Comparison of ENCODE assay signal across 2 cellular contexts in the genomic region with DNA sequence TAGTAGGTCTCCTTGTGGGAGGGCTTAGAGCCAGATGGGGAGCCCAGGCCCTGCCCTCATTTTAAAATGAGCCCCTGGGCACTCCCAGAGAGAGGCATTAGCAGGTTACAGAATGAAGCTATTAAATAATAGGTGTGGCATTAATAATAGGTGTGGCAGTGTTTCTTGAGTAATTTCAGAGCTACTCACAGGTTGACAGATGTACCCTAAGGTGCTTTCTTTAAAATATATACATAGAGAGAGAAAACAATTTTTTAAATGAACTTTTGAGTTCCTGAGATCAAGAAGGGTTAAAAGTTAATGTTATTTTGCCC.
TF ChIP-seq lines count a peak whose summit lies in the region.

No MANE protein-coding gene starts in this region.

TF ChIP-seq in SK-N-SH, 30 proteins besides CTCF, POLR2A, EP300 and RAD21 (continued from another document):
- TF ChIP-seq, protein P1, sequence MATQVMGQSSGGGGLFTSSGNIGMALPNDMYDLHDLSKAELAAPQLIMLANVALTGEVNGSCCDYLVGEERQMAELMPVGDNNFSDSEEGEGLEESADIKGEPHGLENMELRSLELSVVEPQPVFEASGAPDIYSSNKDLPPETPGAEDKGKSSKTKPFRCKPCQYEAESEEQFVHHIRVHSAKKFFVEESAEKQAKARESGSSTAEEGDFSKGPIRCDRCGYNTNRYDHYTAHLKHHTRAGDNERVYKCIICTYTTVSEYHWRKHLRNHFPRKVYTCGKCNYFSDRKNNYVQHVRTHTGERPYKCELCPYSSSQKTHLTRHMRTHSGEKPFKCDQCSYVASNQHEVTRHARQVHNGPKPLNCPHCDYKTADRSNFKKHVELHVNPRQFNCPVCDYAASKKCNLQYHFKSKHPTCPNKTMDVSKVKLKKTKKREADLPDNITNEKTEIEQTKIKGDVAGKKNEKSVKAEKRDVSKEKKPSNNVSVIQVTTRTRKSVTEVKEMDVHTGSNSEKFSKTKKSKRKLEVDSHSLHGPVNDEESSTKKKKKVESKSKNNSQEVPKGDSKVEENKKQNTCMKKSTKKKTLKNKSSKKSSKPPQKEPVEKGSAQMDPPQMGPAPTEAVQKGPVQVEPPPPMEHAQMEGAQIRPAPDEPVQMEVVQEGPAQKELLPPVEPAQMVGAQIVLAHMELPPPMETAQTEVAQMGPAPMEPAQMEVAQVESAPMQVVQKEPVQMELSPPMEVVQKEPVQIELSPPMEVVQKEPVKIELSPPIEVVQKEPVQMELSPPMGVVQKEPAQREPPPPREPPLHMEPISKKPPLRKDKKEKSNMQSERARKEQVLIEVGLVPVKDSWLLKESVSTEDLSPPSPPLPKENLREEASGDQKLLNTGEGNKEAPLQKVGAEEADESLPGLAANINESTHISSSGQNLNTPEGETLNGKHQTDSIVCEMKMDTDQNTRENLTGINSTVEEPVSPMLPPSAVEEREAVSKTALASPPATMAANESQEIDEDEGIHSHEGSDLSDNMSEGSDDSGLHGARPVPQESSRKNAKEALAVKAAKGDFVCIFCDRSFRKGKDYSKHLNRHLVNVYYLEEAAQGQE (IDR thresholded peaks at IDR 0.05; ENCODE audit: low read depth, low read length), result no peak
- TF ChIP-seq, protein P2, sequence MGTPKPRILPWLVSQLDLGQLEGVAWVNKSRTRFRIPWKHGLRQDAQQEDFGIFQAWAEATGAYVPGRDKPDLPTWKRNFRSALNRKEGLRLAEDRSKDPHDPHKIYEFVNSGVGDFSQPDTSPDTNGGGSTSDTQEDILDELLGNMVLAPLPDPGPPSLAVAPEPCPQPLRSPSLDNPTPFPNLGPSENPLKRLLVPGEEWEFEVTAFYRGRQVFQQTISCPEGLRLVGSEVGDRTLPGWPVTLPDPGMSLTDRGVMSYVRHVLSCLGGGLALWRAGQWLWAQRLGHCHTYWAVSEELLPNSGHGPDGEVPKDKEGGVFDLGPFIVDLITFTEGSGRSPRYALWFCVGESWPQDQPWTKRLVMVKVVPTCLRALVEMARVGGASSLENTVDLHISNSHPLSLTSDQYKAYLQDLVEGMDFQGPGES (IDR thresholded peaks at IDR 0.05; ENCODE audit: low read depth, low read length), result no peak
- no peak for TF ChIP-seq MXI1 (IDR thresholded peaks at IDR 0.05; ENCODE audit: low read depth, low read length)
- no peak for TF ChIP-seq FOSL2 (IDR thresholded peaks at IDR 0.05; ENCODE audit: borderline replicate concordance, low read depth)
- TF ChIP-seq SMC3 (IDR thresholded peaks at IDR 0.05; ENCODE audit: low read depth, low read length), result no peak
- no peak for TF ChIP-seq YY1 (IDR thresholded peaks at IDR 0.05; ENCODE audit: low read depth)
- no peak for TF ChIP-seq SIN3A (IDR thresholded peaks at IDR 0.05; ENCODE audit: borderline replicate concordance, low read depth, low read length)
- TF ChIP-seq EZH2phosphoT487 (IDR thresholded peaks at IDR 0.05; ENCODE audit: borderline replicate concordance, low read depth), result no peak
- TF ChIP-seq, protein P3, sequence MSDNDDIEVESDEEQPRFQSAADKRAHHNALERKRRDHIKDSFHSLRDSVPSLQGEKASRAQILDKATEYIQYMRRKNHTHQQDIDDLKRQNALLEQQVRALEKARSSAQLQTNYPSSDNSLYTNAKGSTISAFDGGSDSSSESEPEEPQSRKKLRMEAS (IDR thresholded peaks at IDR 0.05; ENCODE audit: low read depth), result no peak
- no peak for TF ChIP-seq RCOR1 (IDR thresholded peaks at IDR 0.05; ENCODE audit: low read length)
- no peak for TF ChIP-seq RFX5 (IDR thresholded peaks at IDR 0.05; ENCODE audit: low read length)
- TF ChIP-seq TEAD4 (IDR thresholded peaks at IDR 0.05; ENCODE audit: borderline replicate concordance, insufficient read depth), result no peak
- TF ChIP-seq ELF1 (IDR thresholded peaks at IDR 0.05), result no peak
- TF ChIP-seq, protein P4, sequence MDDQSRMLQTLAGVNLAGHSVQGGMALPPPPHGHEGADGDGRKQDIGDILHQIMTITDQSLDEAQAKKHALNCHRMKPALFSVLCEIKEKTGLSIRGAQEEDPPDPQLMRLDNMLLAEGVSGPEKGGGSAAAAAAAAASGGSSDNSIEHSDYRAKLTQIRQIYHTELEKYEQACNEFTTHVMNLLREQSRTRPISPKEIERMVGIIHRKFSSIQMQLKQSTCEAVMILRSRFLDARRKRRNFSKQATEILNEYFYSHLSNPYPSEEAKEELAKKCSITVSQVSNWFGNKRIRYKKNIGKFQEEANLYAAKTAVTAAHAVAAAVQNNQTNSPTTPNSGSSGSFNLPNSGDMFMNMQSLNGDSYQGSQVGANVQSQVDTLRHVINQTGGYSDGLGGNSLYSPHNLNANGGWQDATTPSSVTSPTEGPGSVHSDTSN (IDR thresholded peaks at IDR 0.05), result no peak
- no peak for TF ChIP-seq FOXJ3 (CRISPR knock-in tag; IDR thresholded peaks at IDR 0.05)
- TF ChIP-seq FOXM1 (IDR thresholded peaks at IDR 0.05; ENCODE audit: low read depth), result no peak
- no peak for TF ChIP-seq GATA2 (CRISPR knock-in tag; IDR thresholded peaks at IDR 0.05)
- TF ChIP-seq, protein P5, sequence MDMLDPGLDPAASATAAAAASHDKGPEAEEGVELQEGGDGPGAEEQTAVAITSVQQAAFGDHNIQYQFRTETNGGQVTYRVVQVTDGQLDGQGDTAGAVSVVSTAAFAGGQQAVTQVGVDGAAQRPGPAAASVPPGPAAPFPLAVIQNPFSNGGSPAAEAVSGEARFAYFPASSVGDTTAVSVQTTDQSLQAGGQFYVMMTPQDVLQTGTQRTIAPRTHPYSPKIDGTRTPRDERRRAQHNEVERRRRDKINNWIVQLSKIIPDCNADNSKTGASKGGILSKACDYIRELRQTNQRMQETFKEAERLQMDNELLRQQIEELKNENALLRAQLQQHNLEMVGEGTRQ (IDR thresholded peaks at IDR 0.05; ENCODE audit: borderline replicate concordance, low read depth, low read length), result no peak
TF ChIP-seq in SK-N-SH: peak in this region for 0.

TF ChIP-seq in SK-N-SH treated with all-trans-retinoic acid at 6 μM for 48 hours, 23 proteins besides CTCF, POLR2A, EP300 and RAD21 (continued from another document):
- TF ChIP-seq TOX (CRISPR knock-in tag; IDR thresholded peaks at IDR 0.05; ENCODE audit: borderline replicate concordance) (no peak), ISL1 (CRISPR knock-in tag; IDR thresholded peaks at IDR 0.05) (no peak), ZNF8 (CRISPR knock-in tag; IDR thresholded peaks at IDR 0.05) (no peak)
- TF ChIP-seq, protein P6, sequence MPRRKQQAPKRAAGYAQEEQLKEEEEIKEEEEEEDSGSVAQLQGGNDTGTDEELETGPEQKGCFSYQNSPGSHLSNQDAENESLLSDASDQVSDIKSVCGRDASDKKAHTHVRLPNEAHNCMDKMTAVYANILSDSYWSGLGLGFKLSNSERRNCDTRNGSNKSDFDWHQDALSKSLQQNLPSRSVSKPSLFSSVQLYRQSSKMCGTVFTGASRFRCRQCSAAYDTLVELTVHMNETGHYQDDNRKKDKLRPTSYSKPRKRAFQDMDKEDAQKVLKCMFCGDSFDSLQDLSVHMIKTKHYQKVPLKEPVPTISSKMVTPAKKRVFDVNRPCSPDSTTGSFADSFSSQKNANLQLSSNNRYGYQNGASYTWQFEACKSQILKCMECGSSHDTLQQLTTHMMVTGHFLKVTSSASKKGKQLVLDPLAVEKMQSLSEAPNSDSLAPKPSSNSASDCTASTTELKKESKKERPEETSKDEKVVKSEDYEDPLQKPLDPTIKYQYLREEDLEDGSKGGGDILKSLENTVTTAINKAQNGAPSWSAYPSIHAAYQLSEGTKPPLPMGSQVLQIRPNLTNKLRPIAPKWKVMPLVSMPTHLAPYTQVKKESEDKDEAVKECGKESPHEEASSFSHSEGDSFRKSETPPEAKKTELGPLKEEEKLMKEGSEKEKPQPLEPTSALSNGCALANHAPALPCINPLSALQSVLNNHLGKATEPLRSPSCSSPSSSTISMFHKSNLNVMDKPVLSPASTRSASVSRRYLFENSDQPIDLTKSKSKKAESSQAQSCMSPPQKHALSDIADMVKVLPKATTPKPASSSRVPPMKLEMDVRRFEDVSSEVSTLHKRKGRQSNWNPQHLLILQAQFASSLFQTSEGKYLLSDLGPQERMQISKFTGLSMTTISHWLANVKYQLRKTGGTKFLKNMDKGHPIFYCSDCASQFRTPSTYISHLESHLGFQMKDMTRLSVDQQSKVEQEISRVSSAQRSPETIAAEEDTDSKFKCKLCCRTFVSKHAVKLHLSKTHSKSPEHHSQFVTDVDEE (CRISPR knock-in tag; IDR thresholded peaks at IDR 0.05), result no peak
